8 cellular contexts compared by ENCODE assay signal in the genomic region with DNA sequence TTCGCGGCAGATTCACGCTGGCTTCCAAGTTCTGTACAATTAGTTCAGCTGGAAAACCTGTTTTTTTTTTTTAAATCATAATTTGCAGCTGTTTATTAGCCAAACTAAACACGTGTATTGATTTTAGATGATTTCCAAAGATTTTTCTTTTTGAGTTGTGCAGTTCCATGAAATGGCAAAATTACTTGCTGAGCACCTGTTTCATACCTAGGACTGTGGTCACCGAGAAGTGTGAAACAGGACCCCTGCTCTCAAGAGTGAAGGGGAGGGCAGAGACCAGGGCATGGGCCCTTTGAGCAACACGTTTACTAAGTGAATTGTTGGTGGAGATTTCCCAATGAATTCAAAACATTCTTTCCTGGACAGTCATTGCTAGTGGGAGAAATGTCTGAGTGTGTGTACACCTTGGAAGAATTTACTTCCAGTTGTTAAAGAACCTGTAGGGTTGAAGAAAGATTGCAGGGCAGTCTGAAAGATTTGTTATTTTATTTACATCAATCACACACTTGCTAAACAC. TPM values are rescaled to one million over a fixed set of nuclear protein-coding genes. Genes with fewer than 3 reads are reported as not detected.
DNase-seq lines count a peak whose midpoint lies in the region; ATAC-seq and TF ChIP-seq lines count a peak whose summit lies in the region.

No MANE protein-coding gene starts in this region.

- POLR2A ChIA-PET in Caco-2 (lab: Charles Lee): interaction anchor here (0.6 to 1.4 kb wide), 5 partner anchors 11 to 274 kb away, joined by 3 to 15 read pairs (median 3); partner anchors contain the start of gene SNX2

- intact Hi-C loops in Caco-2 (cut with micrococcal nuclease; ENCODE audit: unreplicated experiment): loop anchor here (1.0 to 2.0 kb wide), 2 partner anchors 10 to 329 kb away; no protein-coding TSS in a partner anchor

- H3K9me3 ChIP-seq in Caco-2 (no peaks in the 10 kb centered on the region), suprapubic skin (no peaks in the 10 kb centered on the region)

- TF ChIP-seq EP300 in Ishikawa (IDR thresholded peaks at IDR 0.05; ENCODE audit: borderline replicate concordance) (no peak), suprapubic skin (IDR thresholded peaks at IDR 0.05) (no peak)

- H3K4me1 ChIP-seq in Caco-2 (peaks cover 39% of the 10 kb centered on the region), suprapubic skin (peaks cover 38% of the 10 kb centered on the region)

- no peaks in the 10 kb centered on the region for H3K27me3 Mint-ChIP-seq in Caco-2 (ENCODE audit: insufficient read depth, unreplicated experiment)

- TF ChIP-seq RAD21 in Ishikawa (IDR thresholded peaks at IDR 0.05; ENCODE audit: low read depth): no peak

- no peak for ATAC-seq in GM18519 (IDR thresholded peaks at IDR 0.05; ENCODE audit: low FRiP score, unreplicated experiment)

- peak overlapping the region; percentile 93 for H3K4me3 ChIP-seq in Caco-2 (ENCODE audit: low read depth, low read length)
- H3K4me3 ChIP-seq in suprapubic skin: peak overlapping the region; percentile 94

- TF ChIP-seq CTCF in Caco-2 (IDR thresholded peaks at IDR 0.05; ENCODE audit: insufficient read depth in 1 of 2, low read depth in 1 of 2, low read length in 1 of 2, severe bottlenecking in 1 of 2, unreplicated experiment in 1 of 2) (no peak), suprapubic skin (IDR thresholded peaks at IDR 0.05) (no peak)

- no peaks in the 10 kb centered on the region for H3K36me3 ChIP-seq in Caco-2 (ENCODE audit: control insufficient read depth, insufficient read depth, low read length)
- no peaks in the 10 kb centered on the region for H3K36me3 ChIP-seq in suprapubic skin

- TF ChIP-seq POLR2A in suprapubic skin (IDR thresholded peaks at IDR 0.05): no peak

- CTCF ChIA-PET in Caco-2 (lab: Charles Lee): interaction anchor here (0.6 kb wide), 1 partner anchor 1632 kb away, joined by 5 read pairs; no protein-coding TSS in a partner anchor

- H3K27ac Mint-ChIP-seq in Caco-2 (ENCODE audit: unreplicated experiment): peak overlapping the region; percentile 81

- H3K4me1 Mint-ChIP-seq in Caco-2 (ENCODE audit: low read depth, unreplicated experiment): peaks cover 41% of the 10 kb centered on the region

- no peaks in the 10 kb centered on the region for H3K36me3 Mint-ChIP-seq in Caco-2 (ENCODE audit: insufficient read depth, unreplicated experiment)

- 2% methylated on average over 6 of the region's 6 CpGs for WGBS in suprapubic skin

- H3K4me3 Mint-ChIP-seq in Caco-2 (ENCODE audit: unreplicated experiment): peak overlapping the region; percentile 78

- peak overlapping the region; percentile 96 for H3K27ac ChIP-seq in suprapubic skin

- no peaks in the 10 kb centered on the region for H3K9me3 Mint-ChIP-seq in Caco-2 (ENCODE audit: unreplicated experiment)

- DNase-seq in Caco-2: peak in 1 of 2 experiments; percentile 59
- peak; percentile 75 for DNase-seq in astrocyte of the hippocampus (ENCODE audit: low read depth, low spot score)
- peak; percentile 80 for DNase-seq in kidney glomerular epithelial cell (lab: John Stamatoyannopoulos, UW)
- no peak for DNase-seq in suprapubic skin (ENCODE audit: low spot score in 2 of 2)
- no peak for DNase-seq in NCI-H1048 (lab: John Stamatoyannopoulos, UW)
- no peak for DNase-seq in COLO829 (ENCODE audit: low spot score)

- H3K27me3 ChIP-seq in Caco-2 (replicated peaks; ENCODE audit: control insufficient read depth, insufficient read depth, low read length) (no peaks in the 10 kb centered on the region), suprapubic skin (no peaks in the 10 kb centered on the region)

- BruUV-seq in Caco-2 (replicated peaks; lab: Mats Ljungman, UMichigan): TSS peak; percentile 45

TF ChIP-seq in Ishikawa, 13 proteins besides CTCF, POLR2A, EP300 and RAD21:
- TF ChIP-seq REST (IDR thresholded peaks at IDR 0.05; ENCODE audit: low read depth) (no peak), TCF12 (IDR thresholded peaks at IDR 0.05; ENCODE audit: low read depth) (no peak), CREB1 (IDR thresholded peaks at IDR 0.05; ENCODE audit: low read depth) (no peak), NFIC (IDR thresholded peaks at IDR 0.05) (no peak), YY1 (IDR thresholded peaks at IDR 0.05; ENCODE audit: low read depth) (no peak), TEAD4 (IDR thresholded peaks at IDR 0.05) (peak; percentile 36; the same call in 1 of the 2 replicates), MAX (IDR thresholded peaks at IDR 0.05) (no peak), FOXM1 (IDR thresholded peaks at IDR 0.05; ENCODE audit: borderline replicate concordance, low read depth) (no peak), TAF1 (IDR thresholded peaks at IDR 0.05; ENCODE audit: low read depth) (no peak), ZBTB7A (IDR thresholded peaks at IDR 0.05; ENCODE audit: low read depth) (no peak; the same call in 1 of the 2 replicates), EGR1 (IDR thresholded peaks at IDR 0.05) (no peak), CEBPB (IDR thresholded peaks at IDR 0.05) (0 out of 2 replicates have a peak, but pooled peaks have one; percentile 23)
- TF ChIP-seq, protein P1, sequence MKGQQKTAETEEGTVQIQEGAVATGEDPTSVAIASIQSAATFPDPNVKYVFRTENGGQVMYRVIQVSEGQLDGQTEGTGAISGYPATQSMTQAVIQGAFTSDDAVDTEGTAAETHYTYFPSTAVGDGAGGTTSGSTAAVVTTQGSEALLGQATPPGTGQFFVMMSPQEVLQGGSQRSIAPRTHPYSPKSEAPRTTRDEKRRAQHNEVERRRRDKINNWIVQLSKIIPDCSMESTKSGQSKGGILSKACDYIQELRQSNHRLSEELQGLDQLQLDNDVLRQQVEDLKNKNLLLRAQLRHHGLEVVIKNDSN (IDR thresholded peaks at IDR 0.05): no peak

RNA-seq across cellular contexts. Expression of gene SNX24, which starts 0.7 kb away (rescaled TPM):
- total RNA-seq in Caco-2 (2022) (36.7 and 38.4 TPM in 2 replicates), suprapubic skin (10 to 100 TPM; 15.2 to 43.0 (median 25.3) TPM)

Comparison
In these comparisons a context has a peak if more than half of its experiments do, and no peak if none do; other contexts are left out.
1. DNase-seq: peak in astrocyte of the hippocampus (single experiment) and kidney glomerular epithelial cell (single experiment); none in suprapubic skin (0 of 2), NCI-H1048 (single experiment) and COLO829 (single experiment).